1 cellular context compared by ENCODE assay signal in the genomic region with DNA sequence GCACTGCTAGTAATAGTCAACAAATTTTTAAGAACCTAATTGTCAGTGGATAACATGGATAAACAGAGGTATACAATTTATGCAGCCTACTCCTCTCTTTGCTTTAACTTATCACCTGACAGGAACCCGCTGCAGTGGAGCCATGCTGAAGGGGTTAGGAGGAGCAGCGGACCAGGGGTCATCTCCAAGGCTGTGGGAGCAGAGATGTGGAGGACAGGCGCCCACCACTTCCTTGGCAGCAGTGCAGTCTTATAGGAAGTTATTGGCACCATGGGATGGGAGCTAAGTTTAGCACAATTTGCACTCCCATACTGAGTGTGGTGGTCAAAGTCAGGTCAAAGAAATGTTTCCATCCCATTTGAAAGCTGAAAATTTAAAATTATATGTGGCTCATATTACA.
TF ChIP-seq lines count a peak whose summit lies in the region.

No MANE protein-coding gene starts in this region.

TF ChIP-seq in WTC11, 78 proteins besides CTCF, POLR2A, EP300 and RAD21:
- TF ChIP-seq, protein P1, sequence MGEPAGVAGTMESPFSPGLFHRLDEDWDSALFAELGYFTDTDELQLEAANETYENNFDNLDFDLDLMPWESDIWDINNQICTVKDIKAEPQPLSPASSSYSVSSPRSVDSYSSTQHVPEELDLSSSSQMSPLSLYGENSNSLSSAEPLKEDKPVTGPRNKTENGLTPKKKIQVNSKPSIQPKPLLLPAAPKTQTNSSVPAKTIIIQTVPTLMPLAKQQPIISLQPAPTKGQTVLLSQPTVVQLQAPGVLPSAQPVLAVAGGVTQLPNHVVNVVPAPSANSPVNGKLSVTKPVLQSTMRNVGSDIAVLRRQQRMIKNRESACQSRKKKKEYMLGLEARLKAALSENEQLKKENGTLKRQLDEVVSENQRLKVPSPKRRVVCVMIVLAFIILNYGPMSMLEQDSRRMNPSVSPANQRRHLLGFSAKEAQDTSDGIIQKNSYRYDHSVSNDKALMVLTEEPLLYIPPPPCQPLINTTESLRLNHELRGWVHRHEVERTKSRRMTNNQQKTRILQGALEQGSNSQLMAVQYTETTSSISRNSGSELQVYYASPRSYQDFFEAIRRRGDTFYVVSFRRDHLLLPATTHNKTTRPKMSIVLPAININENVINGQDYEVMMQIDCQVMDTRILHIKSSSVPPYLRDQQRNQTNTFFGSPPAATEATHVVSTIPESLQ (CRISPR knock-in tag; IDR thresholded peaks at IDR 0.05), result no peak
- TF ChIP-seq, protein P2, sequence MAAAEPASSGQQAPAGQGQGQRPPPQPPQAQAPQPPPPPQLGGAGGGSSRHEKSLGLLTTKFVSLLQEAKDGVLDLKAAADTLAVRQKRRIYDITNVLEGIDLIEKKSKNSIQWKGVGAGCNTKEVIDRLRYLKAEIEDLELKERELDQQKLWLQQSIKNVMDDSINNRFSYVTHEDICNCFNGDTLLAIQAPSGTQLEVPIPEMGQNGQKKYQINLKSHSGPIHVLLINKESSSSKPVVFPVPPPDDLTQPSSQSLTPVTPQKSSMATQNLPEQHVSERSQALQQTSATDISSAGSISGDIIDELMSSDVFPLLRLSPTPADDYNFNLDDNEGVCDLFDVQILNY (CRISPR knock-in tag; IDR thresholded peaks at IDR 0.05), result no peak
